Comparison of ENCODE assay signal across 14 cellular contexts in the genomic region with DNA sequence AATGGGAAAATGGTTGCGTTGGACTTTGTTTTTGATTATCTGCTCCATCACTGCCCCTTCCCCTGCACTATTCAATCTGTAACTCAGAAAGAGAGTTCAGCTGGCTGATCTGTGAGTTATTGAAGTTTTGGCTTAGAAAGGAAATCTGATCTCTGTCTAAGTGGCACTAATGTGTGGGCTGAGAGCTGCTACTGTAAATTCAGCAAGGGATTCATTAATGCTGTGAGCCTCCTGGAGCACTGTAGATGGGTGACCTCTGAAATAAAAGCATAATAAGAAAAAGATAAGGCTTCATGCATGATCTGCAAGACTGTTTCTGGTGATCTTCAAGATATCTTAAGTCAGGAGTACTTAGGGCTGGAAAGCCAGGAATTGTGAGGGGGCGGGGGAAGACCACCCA.
"Had no signal": no experiment of that assay in that cellular context is flagged by ENCODE, and none has a peak within 500 bp of the region (broad histone marks: within the 10 kb centered on the region; RNA-seq: fewer than 3 reads in every experiment).

No MANE protein-coding gene starts in this region.

- ATAC-seq: activated naive CD4-positive, alpha-beta T cell treated with anti-CD3 and anti-CD28 coated beads, Interleukin-2, amount 50 U/mL, for 72 hours; gastrocnemius medialis; heart left ventricle; left ventricle myocardium superior; mucosa of descending colon; sciatic nerve; stimulated activated naive CD8-positive, alpha-beta T cell treated with anti-CD3 and anti-CD28 coated beads, Interleukin-15, amount 100 ng/mL, for 72 hours had no signal

- DNase-seq: activated CD4-positive, alpha-beta T cell treated with anti-CD3 and anti-CD28 coated beads, Interleukin-2, amount 50 U/mL, for 48 hours; activated gamma-delta T cell; adrenal gland; cortex of kidney; gastrocnemius medialis; heart left ventricle; left ventricle myocardium superior; mucosa of descending colon; naive B cell; stimulated activated CD4-positive, alpha-beta T cell treated with anti-CD3 and anti-CD28 coated beads, Interleukin-4, amount 100 ng/mL, for 1 hour; stimulated activated naive CD8-positive, alpha-beta T cell treated with anti-CD3 and anti-CD28 coated beads, Interleukin-15, amount 100 ng/mL, for 72 hours; transverse colon had no signal
